Comparison of ENCODE assay signal across 15 cellular contexts in the genomic region with DNA sequence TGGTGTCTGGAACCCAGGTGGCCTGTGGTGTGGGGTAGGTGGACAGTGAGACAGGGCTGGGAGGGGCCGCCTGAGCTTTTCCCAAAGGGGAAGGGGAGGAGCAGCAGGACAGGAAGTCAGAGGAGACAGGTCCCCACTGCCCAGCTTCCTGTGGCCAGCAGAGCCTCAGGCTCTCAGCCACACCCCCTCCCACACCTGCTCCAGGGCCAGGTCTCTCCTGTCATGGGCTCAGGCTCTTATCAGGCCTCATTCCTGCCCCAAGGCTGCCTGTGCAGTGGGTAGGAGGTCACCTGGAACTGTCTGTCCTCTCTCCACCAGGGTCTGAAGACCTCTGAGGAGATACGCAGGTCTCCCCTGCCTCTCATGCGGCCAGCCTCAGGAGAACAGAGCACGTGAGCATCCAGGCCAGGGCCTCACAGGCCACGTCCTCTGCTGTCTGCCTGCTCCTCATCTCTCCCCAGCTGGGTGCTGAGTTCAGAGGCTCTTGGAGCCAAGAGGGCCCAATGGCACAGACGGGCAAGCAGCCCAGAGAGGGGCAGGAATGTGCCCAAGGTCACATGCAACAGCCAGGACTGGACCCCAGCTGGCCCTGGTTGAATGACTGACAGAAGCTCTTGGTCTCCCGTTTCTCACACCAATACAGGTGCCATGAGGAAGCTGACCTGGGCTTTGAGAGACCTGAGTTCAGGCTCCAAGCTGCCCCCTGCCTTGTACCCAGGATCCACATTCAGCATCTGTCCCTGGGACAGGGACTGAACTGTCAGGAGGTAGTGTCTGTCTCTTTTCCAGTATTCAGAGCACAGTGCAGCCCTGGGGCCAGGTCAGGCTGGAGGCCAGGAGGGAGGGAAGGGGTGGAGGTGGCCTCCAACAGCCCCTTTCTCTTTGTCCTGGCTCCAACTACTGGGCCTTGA. TPM values are rescaled to one million over a fixed set of nuclear protein-coding genes. Genes with fewer than 3 reads are reported as not detected.
DNase-seq lines count a peak whose midpoint lies in the region; ATAC-seq and TF ChIP-seq lines count a peak whose summit lies in the region.
"Had no signal": no experiment of that assay in that cellular context is flagged by ENCODE, and none has a peak within 500 bp of the region (broad histone marks: within the 10 kb centered on the region; RNA-seq: fewer than 3 reads in every experiment).

No MANE protein-coding gene starts in this region.

- ATAC-seq in left ventricle myocardium superior, result peak; percentile 80
- ATAC-seq: gastroesophageal sphincter had no signal

- peaks cover 5% of the 10 kb centered on the region; the same call in 1 of the 2 replicates for H3K36me3 ChIP-seq in WERI-Rb-1
- no peaks in the 10 kb centered on the region for H3K36me3 ChIP-seq in uterus

- H3K9me3 ChIP-seq in WERI-Rb-1 (ENCODE audit: severe bottlenecking) (no peaks in the 10 kb centered on the region), uterus (no peaks in the 10 kb centered on the region)
- H3K9me3 ChIP-seq: gastroesophageal sphincter had no signal

- H3K27ac ChIP-seq in WERI-Rb-1, result no peak overlapping the region
- H3K27ac ChIP-seq in uterus, result no peak overlapping the region
- H3K27ac ChIP-seq: gastroesophageal sphincter had no signal

- H3K27me3 ChIP-seq in WERI-Rb-1 (ENCODE audit: insufficient read depth, low read depth, severe bottlenecking), result no peaks in the 10 kb centered on the region
- no peaks in the 10 kb centered on the region for H3K27me3 ChIP-seq in uterus
- H3K27me3 ChIP-seq: gastroesophageal sphincter had no signal

- DNase-seq in C1 segment of cervical spinal cord (lab: John Stamatoyannopoulos, UW), result peak in 8 of 14 donors; percentile 20 to 53 (median 36)
- peak; percentile 27 for DNase-seq in WERI-Rb-1
- DNase-seq in left ventricle myocardium superior, result peak; percentile 80
- peak; percentile 50 for DNase-seq in occipital lobe (lab: John Stamatoyannopoulos, UW)
- no peak for DNase-seq in UCSD-AML1 (lab: John Stamatoyannopoulos, UW; ENCODE audit: unreplicated experiment)
- no peak for DNase-seq in HPDE6-E6E7 (ENCODE audit: extremely low spot score)
- no peak for DNase-seq in stimulated activated CD4-positive, alpha-beta T cell treated with anti-CD3 and anti-CD28 coated beads, Interleukin-1b, Interleukin-23, amount 100 ng/mL, for 48 hours
- no peak for DNase-seq in uterus
- DNase-seq: activated gamma-delta T cell, AML-193, dermis blood vessel endothelial cell, GDM1, IMR-90, NCI-H2029 had no signal

- H3K4me1 ChIP-seq in uterus, result no peaks in the 10 kb centered on the region

- no peak for TF ChIP-seq CTCF in WERI-Rb-1 (IDR thresholded peaks at IDR 0.05; ENCODE audit: low read depth, low read length)
- no peak for TF ChIP-seq CTCF in uterus (IDR thresholded peaks at IDR 0.05)

- no peak overlapping the region for H3K4me3 ChIP-seq in WERI-Rb-1 (ENCODE audit: low read depth, low read length)
- no peak overlapping the region for H3K4me3 ChIP-seq in uterus
- H3K4me3 ChIP-seq: gastroesophageal sphincter had no signal

- no peak for TF ChIP-seq POLR2A in uterus (IDR thresholded peaks at IDR 0.05)

- intact Hi-C loops in left ventricle myocardium superior (cut with micrococcal nuclease) (no loop called here), uterus (cut with DNase I; ENCODE audit: low total_unique reads) (no loop called here)

RNA-seq across cellular contexts. Expression of a gene that starts 16.7 kb away (rescaled TPM):
- 102 TPM for total RNA-seq in left ventricle myocardium superior
- total RNA-seq in occipital lobe, result 20.4 TPM
- total RNA-seq in uterus, result 10 to 100 TPM; 19.1 to 85.3 (median 53.0) TPM

RNA-seq across cellular contexts. Expression of a gene that starts 24.9 kb away (rescaled TPM):
- total RNA-seq in left ventricle myocardium superior (58.9 TPM), occipital lobe (19.3 TPM), uterus (100 to 1,000 TPM in 1 of 4 donors, 10 to 100 TPM in 3; 21.3 to 222 (median 70.4) TPM)

RNA-seq across cellular contexts. Expression of a gene that starts 37.1 kb away (rescaled TPM):
- 16.3 TPM for total RNA-seq in left ventricle myocardium superior
- 4.2 TPM for total RNA-seq in occipital lobe
- 10 to 100 TPM; 20.7 to 57.6 (median 32.3) TPM for total RNA-seq in uterus

Comparison
In these comparisons a context has a peak if more than half of its experiments do, and no peak if none do; other contexts are left out.
1. DNase-seq: peak in C1 segment of cervical spinal cord (8 of 14), WERI-Rb-1 (single experiment), left ventricle myocardium superior (single experiment) and occipital lobe (single experiment); none in UCSD-AML1 (single experiment), HPDE6-E6E7 (single experiment), stimulated activated CD4-positive, alpha-beta T cell treated with anti-CD3 and anti-CD28 coated beads, Interleukin-1b, Interleukin-23, amount 100 ng/mL, for 48 hours (single experiment) and uterus (0 of 2).